9 cellular contexts compared by ENCODE assay signal in genomic region chr3:58161435-58162398, GRCh38. TPM values are rescaled to one million over a fixed set of nuclear protein-coding genes. Genes with fewer than 3 reads are reported as not detected.
DNase-seq lines count a peak whose midpoint lies in the region; ATAC-seq, FAIRE-seq and TF ChIP-seq lines count a peak whose summit lies in the region.
"Had no signal": no experiment of that assay in that cellular context is flagged by ENCODE, and none has a peak within 500 bp of the region (broad histone marks: within the 10 kb centered on the region; RNA-seq: fewer than 3 reads in every experiment).

No MANE protein-coding gene starts in this region.

- POLR2A ChIA-PET in A549 (lab: Yijun Ruan, JAX) (no interaction called here), HepG2 (lab: Yijun Ruan, JAX) (no interaction called here)
- POLR2A ChIA-PET in CD8-positive, alpha-beta T cell (lab: Charles Lee), result no interaction called here

- H3K36me3 ChIP-seq in body of pancreas (replicated peaks in 1 of 2; ENCODE audit: insufficient read depth in 1 of 2, low read depth in 2 of 2), result peaks cover 0 to 6% of the 10 kb centered on the region in 2 donors
- H3K36me3 ChIP-seq in HepG2 (replicated peaks in 1 of 2; ENCODE audit: control insufficient read depth in 1 of 2, insufficient read depth in 2 of 2, low read length in 2 of 2), result peaks cover 48 to 82% of the 10 kb centered on the region in 2 experiments
- peaks cover 0 to 37% of the 10 kb centered on the region in 2 donors for H3K36me3 ChIP-seq in vagina
- H3K36me3 ChIP-seq in CD8-positive, alpha-beta T cell (ENCODE audit: insufficient read depth, low read length), result peaks cover 23% of the 10 kb centered on the region

- TF ChIP-seq POLR2A in A549 (IDR thresholded peaks at IDR 0.05; ENCODE audit: low read length), result no peak
- TF ChIP-seq POLR2A in body of pancreas (IDR thresholded peaks at IDR 0.05), result no peak
- TF ChIP-seq POLR2A in HepG2 (IDR thresholded peaks at IDR 0.05; ENCODE audit: insufficient read depth in 1 of 2, low read depth in 2 of 2, low read length in 2 of 2), result no peak
- TF ChIP-seq POLR2A in vagina (IDR thresholded peaks at IDR 0.05), result no peak

- 63% methylated on average over 9 of the region's 11 CpGs for WGBS in A549 (ENCODE audit: missing lambda C conversion rate)
- 80 to 84% methylated on average over 10 to 11 of the region's 11 CpGs for WGBS in body of pancreas, 2 donors
- WGBS in HepG2 (ENCODE audit: low lambda C conversion rate), result 96% methylated on average over 11 of the region's 11 CpGs

- H3K27me3 ChIP-seq in body of pancreas (no peaks in the 10 kb centered on the region), HepG2 (ENCODE audit: control insufficient read depth in 1 of 2, insufficient read depth in 2 of 2, low read length in 2 of 2) (no peaks in the 10 kb centered on the region), vagina (no peaks in the 10 kb centered on the region)
- no peaks in the 10 kb centered on the region for H3K27me3 ChIP-seq in CD8-positive, alpha-beta T cell (ENCODE audit: insufficient read depth, low read length)

- peak; percentile 75 to 89 for DNase-seq in A549 (ENCODE audit: low read depth in 1 of 2, low spot score in 1 of 2)
- DNase-seq in HTR-8/SVneo (ENCODE audit: insufficient read length, low spot score), result peak; percentile 86
- DNase-seq in body of pancreas, result peak; percentile 73 to 83 (median 80)
- no peak for DNase-seq in HepG2 (ENCODE audit: low spot score)
- DNase-seq in vagina (ENCODE audit: extremely low spot score in 2 of 2), result no peak
- no peak for DNase-seq in DMS79 (lab: John Stamatoyannopoulos, UW)
- no peak for DNase-seq in CD8-positive, alpha-beta T cell

- TF ChIP-seq EP300 in A549 (IDR thresholded peaks at IDR 0.05) (peak in 1 of 2 experiments; percentile 41; a peak in 1 of 5 replicates), HepG2 (IDR thresholded peaks at IDR 0.05; ENCODE audit: low read depth in 2 of 2, low read length in 2 of 2) (no peak; a peak in 1 of 4 replicates), HepG2 (CRISPR knock-in tag; IDR thresholded peaks at IDR 0.05; ENCODE audit: borderline replicate concordance) (no peak)

- CTCF ChIA-PET in A549 (lab: Yijun Ruan, JAX) (interaction anchor here (1.0 to 2.5 kb wide), 4 partner anchors 10 to 154 kb away, joined by 3 to 6 read pairs (median 4); partner anchors contain the start of gene FLNB), HepG2 (lab: Yijun Ruan, JAX; ENCODE audit: low intra/inter-chr PET ratio, low total read pairs) (no interaction called here)
- CTCF ChIA-PET in CD8-positive, alpha-beta T cell (lab: Charles Lee), result interaction anchor here (0.7 to 3.1 kb wide), 4 partner anchors 15 to 153 kb away, joined by 3 to 10 read pairs (median 6); partner anchors contain the start of gene FLNB

- peak; percentile 29 to 31; a peak in 5 of 6 replicates for ATAC-seq in A549
- ATAC-seq in body of pancreas, result no peak
- no peak for ATAC-seq in HepG2
- no peak for ATAC-seq in HG03135 (IDR thresholded peaks at IDR 0.05; ENCODE audit: unreplicated experiment)
- ATAC-seq in CD8-positive, alpha-beta T cell, result no peak

- TF ChIP-seq CTCF in A549 (IDR thresholded peaks at IDR 0.05) (no peak), body of pancreas (IDR thresholded peaks at IDR 0.05) (no peak), HepG2 (CRISPR knock-in tag; IDR thresholded peaks at IDR 0.05) (no peak), vagina (IDR thresholded peaks at IDR 0.05) (no peak)
- TF ChIP-seq CTCF in CD8-positive, alpha-beta T cell (IDR thresholded peaks at IDR 0.05), result no peak

- H3K4me3 ChIP-seq in A549 (no peak overlapping the region), body of pancreas (no peak overlapping the region), HepG2 (replicated peaks in 1 of 3; ENCODE audit: insufficient read depth in 1 of 3, low read depth in 2 of 3, low read length in 3 of 3) (no peak overlapping the region), vagina (no peak overlapping the region)
- H3K4me3 ChIP-seq in CD8-positive, alpha-beta T cell (ENCODE audit: low read depth, low read length), result no peak overlapping the region

- H2AFZ ChIP-seq in HepG2 (ENCODE audit: low read length), result no peak overlapping the region

- H3K9ac ChIP-seq in HepG2 (ENCODE audit: insufficient read depth, low read depth, low read length), result no peak overlapping the region

- H3K9me3 ChIP-seq in A549, result no peaks in the 10 kb centered on the region
- no peaks in the 10 kb centered on the region for H3K9me3 ChIP-seq in body of pancreas
- no peaks in the 10 kb centered on the region for H3K9me3 ChIP-seq in HepG2 (ENCODE audit: low read length)
- H3K9me3 ChIP-seq in vagina, result no peaks in the 10 kb centered on the region
- H3K9me3 ChIP-seq in CD8-positive, alpha-beta T cell (ENCODE audit: low read length), result no peaks in the 10 kb centered on the region

- no peaks in the 10 kb centered on the region for H3K4me1 Mint-ChIP-seq in CD8-positive, alpha-beta T cell (ENCODE audit: low read depth)

- H3K4me3 Mint-ChIP-seq in CD8-positive, alpha-beta T cell, result no peak overlapping the region

- no peaks in the 10 kb centered on the region for H3K9me3 Mint-ChIP-seq in CD8-positive, alpha-beta T cell
- H3K9me3 Mint-ChIP-seq: activated T-helper 2 cell treated with anti-CD3 and anti-CD28 coated beads, Interferon-gamma antibody, Interleukin-2, Interleukin-4, amounts not matched to agents 10 μg/mL and 5 μg/mL and 100 μg/mL, durations not matched to agents 14 hours and 24 hours and 36 hours had no signal

- H3K27me3 Mint-ChIP-seq in CD8-positive, alpha-beta T cell (ENCODE audit: low read depth), result no peaks in the 10 kb centered on the region

- in situ Hi-C loops in HepG2 (cut with HindIII; ENCODE audit: extremely low pct_ligation_motif_present, low pct_unique_long_range_greater_than_20kb), result no loop called here

- H3K4me1 ChIP-seq in A549 (peaks cover 91% of the 10 kb centered on the region), body of pancreas (peaks cover 62% of the 10 kb centered on the region), HepG2 (ENCODE audit: insufficient read depth, low read length) (peaks cover 49% of the 10 kb centered on the region), vagina (no peaks in the 10 kb centered on the region)
- no peaks in the 10 kb centered on the region for H3K4me1 ChIP-seq in CD8-positive, alpha-beta T cell (ENCODE audit: insufficient read depth, low read length)

- no peak overlapping the region for H3K27ac Mint-ChIP-seq in CD8-positive, alpha-beta T cell
- H3K27ac Mint-ChIP-seq: activated T-helper 2 cell treated with anti-CD3 and anti-CD28 coated beads, Interferon-gamma antibody, Interleukin-2, Interleukin-4, amounts not matched to agents 10 μg/mL and 5 μg/mL and 100 μg/mL, durations not matched to agents 14 hours and 24 hours and 36 hours had no signal

- intact Hi-C loops in body of pancreas (cut with DNase I) (no loop called here), HepG2 (cut with micrococcal nuclease; ENCODE audit: unreplicated experiment) (no loop called here), vagina (cut with DNase I) (no loop called here)
- intact Hi-C loops in CD8-positive, alpha-beta T cell (cut with DNase I, micrococcal nuclease), result no loop called here

- BruUV-seq in HepG2 (replicated peaks; lab: Mats Ljungman, UMichigan), result no TSS peak

- peak overlapping the region; percentile 70 for H3K4me2 ChIP-seq in A549
- H3K4me2 ChIP-seq in HepG2 (ENCODE audit: low read depth, low read length), result no peak overlapping the region

- FAIRE-seq in A549 (lab: Jason Lieb, UNC) (no peak), HTR-8/SVneo (lab: Jason Lieb, UNC) (peak; percentile 94), HepG2 (lab: Jason Lieb, UNC) (no peak)

- H3K27ac ChIP-seq in A549 (peak overlapping the region; percentile 98), body of pancreas (peak overlapping the region; percentile 34 to 94 (median 91)), HepG2 (ENCODE audit: extremely low read length, insufficient read depth, low read length) (no peak overlapping the region), vagina (no peak overlapping the region)
- no peak overlapping the region for H3K27ac ChIP-seq in CD8-positive, alpha-beta T cell (ENCODE audit: low read depth, low read length)

- H3K36me3 Mint-ChIP-seq in CD8-positive, alpha-beta T cell, result peaks cover 86% of the 10 kb centered on the region

- no peaks in the 10 kb centered on the region for H3K79me2 ChIP-seq in HepG2 (ENCODE audit: insufficient read depth, low read length)

- TF ChIP-seq RAD21 in A549 (conservative IDR thresholded peaks at IDR 0.05 in 1 of 2, IDR thresholded peaks at IDR 0.05 in 1 of 2) (no peak), HepG2 (CRISPR knock-in tag; IDR thresholded peaks at IDR 0.05) (no peak)

- no peaks in the 10 kb centered on the region for H4K20me1 ChIP-seq in HepG2 (ENCODE audit: insufficient read depth, low read length)

RNA-seq across cellular contexts. Expression of gene DNASE1L3, which starts 49.1 kb away (rescaled TPM):
- 0.19 TPM in 1 of 2 replicates, not detected in the other for polyA plus RNA-seq in A549 (2011; rRNA removed)
- polyA plus RNA-seq in A549 (2012; cell fraction: cytosol; rRNA removed), result 0.08 TPM in 1 of 2 replicates, not detected in the other
- not detected in 2 replicates for polyA plus RNA-seq in A549 (2012; cell fraction: nucleus; rRNA removed)
- polyA plus RNA-seq in A549 (2017; fragmentation: RNase III; extraction: RNeasy Plus Mini Kit Qiagen cat#74134 plus additional on column Dnase treatment), result not detected in 3 replicates
- 0.49 TPM in 1 of 2 replicates, not detected in the other for polyA minus RNA-seq in A549 (2011; rRNA and poly(A)+ RNA removed)
- 1 to 10 TPM in 1 of 2 donors, not detected in 1; 2.1 TPM for total RNA-seq in body of pancreas
- total RNA-seq in HepG2 (2016; rRNA removed; fragmentation: Illumina TruSeq; extraction: Trizol), result 0.55 and 0.86 TPM in 2 replicates
- total RNA-seq in HepG2 (2016; cell fraction: cytosol; rRNA removed; fragmentation: Illumina TruSeq; extraction: Trizol; ENCODE audit: low read depth), result 0.30 TPM in 1 of 2 replicates, not detected in the other
- 0.61 and 0.73 TPM in 2 replicates for total RNA-seq in HepG2 (2016; cell fraction: insoluble cytoplasmic fraction; rRNA removed; fragmentation: Illumina TruSeq; extraction: Trizol)
- 0.53 and 1.1 TPM in 2 replicates for total RNA-seq in HepG2 (2016; cell fraction: membrane; rRNA removed; fragmentation: Illumina TruSeq; extraction: Trizol)
- 0.22 TPM in 1 of 2 replicates, not detected in the other for total RNA-seq in HepG2 (2016; cell fraction: nucleus; rRNA removed; fragmentation: Illumina TruSeq; extraction: Trizol)
- polyA plus RNA-seq in HepG2 (2011; rRNA removed), result 1.0 and 1.7 TPM in 2 replicates
- polyA plus RNA-seq in HepG2 (2011; cell fraction: cytosol; rRNA removed), result 1.0 and 1.3 TPM in 2 replicates
- polyA plus RNA-seq in HepG2 (2011; cell fraction: nucleus; rRNA removed), result 0.43 and 0.51 TPM in 2 replicates
- polyA plus RNA-seq in HepG2 (2012), result 0.33 and 2.5 TPM in 2 replicates
- polyA plus RNA-seq in HepG2 (2016; cell fraction: cytosol; fragmentation: Illumina TruSeq; extraction: Trizol; ENCODE audit: low read depth), result 0.27 and 0.35 TPM in 2 replicates
- polyA plus RNA-seq in HepG2 (2016; cell fraction: insoluble cytoplasmic fraction; fragmentation: Illumina TruSeq; extraction: Trizol; ENCODE audit: low read depth), result 0.44 and 0.59 TPM in 2 replicates
- 0.34 and 0.37 TPM in 2 replicates for polyA plus RNA-seq in HepG2 (2016; cell fraction: membrane; fragmentation: Illumina TruSeq; extraction: Trizol; ENCODE audit: low read depth)
- 0.55 TPM in 1 of 2 replicates, not detected in the other for polyA plus RNA-seq in HepG2 (2016; cell fraction: nucleus; fragmentation: Illumina TruSeq; extraction: Trizol; ENCODE audit: insufficient read depth, low read depth)
- 0.14 and 1.8 TPM in 2 replicates for polyA minus RNA-seq in HepG2 (2011; rRNA and poly(A)+ RNA removed; ENCODE audit: low replicate concordance)
- 0.88 TPM in 1 of 2 replicates, not detected in the other for polyA minus RNA-seq in HepG2 (2011; cell fraction: cytosol; rRNA and poly(A)+ RNA removed)
- 0.77 and 0.87 TPM in 2 replicates for polyA minus RNA-seq in HepG2 (2011; cell fraction: nucleus; rRNA and poly(A)+ RNA removed)
- total RNA-seq in vagina, result 13.3 TPM
- not detected for total RNA-seq in CD8-positive, alpha-beta T cell
- total RNA-seq: activated T-helper 2 cell treated with anti-CD3 and anti-CD28 coated beads, Interferon-gamma antibody, Interleukin-2, Interleukin-4, amounts not matched to agents 10 μg/mL and 5 μg/mL and 100 μg/mL, durations not matched to agents 14 hours and 24 hours and 36 hours had no signal

Comparison
In these comparisons a context has a peak if more than half of its experiments do, and no peak if none do; other contexts are left out.
1. ATAC-seq: peak in A549 (2 of 2); none in body of pancreas (single experiment), HepG2 (single experiment), HG03135 (single experiment) and CD8-positive, alpha-beta T cell (single experiment).
2. DNase-seq: peak in A549 (2 of 2), HTR-8/SVneo (single experiment) and body of pancreas (4 of 4); none in HepG2 (single experiment), vagina (0 of 2), DMS79 (single experiment) and CD8-positive, alpha-beta T cell (0 of 7).
3. H3K27ac ChIP-seq: peak in A549 (2 of 2) and body of pancreas (4 of 4); none in HepG2 (single experiment), vagina (single experiment) and CD8-positive, alpha-beta T cell (single experiment).
4. Of the 38 proteins assayed by ChIP-seq in both HepG2 and A549: peak only in HepG2: POLR2AphosphoS2; only in A549: HOXA7, JUNB, MAFK, MYC, NFE2L2, SMC3 and 1 more; in both: FOSL2 and MAX; in neither: 25; mixed calls (peak in some experiments, not most) for 3.